Comparison of ENCODE assay signal across 2 cellular contexts in genomic region chr21:43758132-43758619, GRCh38.
A peak's percentile ranks its signal among the peaks of the same experiment; 100 is the strongest.
TF ChIP-seq lines count a peak whose summit lies in the region.

No MANE protein-coding gene starts in this region.

TF ChIP-seq in K562, 482 proteins besides CTCF, POLR2A, EP300 and RAD21:
- no peak for TF ChIP-seq JUNB (CRISPR knock-in tag; conservative IDR thresholded peaks at IDR 0.05)
- TF ChIP-seq POLR2AphosphoS5 (IDR thresholded peaks at IDR 0.05; ENCODE audit: control insufficient read depth, insufficient read depth, low read depth, low read length): 0 out of 2 replicates have a peak, but pooled peaks have one; percentile 15

TF ChIP-seq in WTC11, 78 proteins besides CTCF, POLR2A, EP300 and RAD21:
- no peak for TF ChIP-seq HMGA2 (CRISPR knock-in tag; IDR thresholded peaks at IDR 0.05)
- TF ChIP-seq SMAD4 (CRISPR knock-in tag; IDR thresholded peaks at IDR 0.05): no peak
- TF ChIP-seq OVOL2 (CRISPR knock-in tag; IDR thresholded peaks at IDR 0.05; ENCODE audit: borderline replicate concordance): no peak
- TF ChIP-seq, protein P1, sequence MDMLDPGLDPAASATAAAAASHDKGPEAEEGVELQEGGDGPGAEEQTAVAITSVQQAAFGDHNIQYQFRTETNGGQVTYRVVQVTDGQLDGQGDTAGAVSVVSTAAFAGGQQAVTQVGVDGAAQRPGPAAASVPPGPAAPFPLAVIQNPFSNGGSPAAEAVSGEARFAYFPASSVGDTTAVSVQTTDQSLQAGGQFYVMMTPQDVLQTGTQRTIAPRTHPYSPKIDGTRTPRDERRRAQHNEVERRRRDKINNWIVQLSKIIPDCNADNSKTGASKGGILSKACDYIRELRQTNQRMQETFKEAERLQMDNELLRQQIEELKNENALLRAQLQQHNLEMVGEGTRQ (CRISPR knock-in tag; IDR thresholded peaks at IDR 0.05): no peak
- TF ChIP-seq NFYB (CRISPR knock-in tag; conservative IDR thresholded peaks at IDR 0.05; ENCODE audit: low read depth): no peak
- TF ChIP-seq GTF2I (CRISPR knock-in tag; conservative IDR thresholded peaks at IDR 0.05): no peak
- TF ChIP-seq GRHL2 (CRISPR knock-in tag; IDR thresholded peaks at IDR 0.05; ENCODE audit: insufficient replicate concordance, severe bottlenecking): no peak
- TF ChIP-seq ZBTB21 (CRISPR knock-in tag; IDR thresholded peaks at IDR 0.05; ENCODE audit: borderline replicate concordance): no peak
- TF ChIP-seq, protein P2, sequence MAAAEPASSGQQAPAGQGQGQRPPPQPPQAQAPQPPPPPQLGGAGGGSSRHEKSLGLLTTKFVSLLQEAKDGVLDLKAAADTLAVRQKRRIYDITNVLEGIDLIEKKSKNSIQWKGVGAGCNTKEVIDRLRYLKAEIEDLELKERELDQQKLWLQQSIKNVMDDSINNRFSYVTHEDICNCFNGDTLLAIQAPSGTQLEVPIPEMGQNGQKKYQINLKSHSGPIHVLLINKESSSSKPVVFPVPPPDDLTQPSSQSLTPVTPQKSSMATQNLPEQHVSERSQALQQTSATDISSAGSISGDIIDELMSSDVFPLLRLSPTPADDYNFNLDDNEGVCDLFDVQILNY (CRISPR knock-in tag; IDR thresholded peaks at IDR 0.05): no peak
- TF ChIP-seq TP53 (CRISPR knock-in tag; IDR thresholded peaks at IDR 0.05): no peak
- TF ChIP-seq MXD4 (CRISPR knock-in tag; IDR thresholded peaks at IDR 0.05; ENCODE audit: borderline replicate concordance): no peak
- no peak for TF ChIP-seq PRRX2 (CRISPR knock-in tag; IDR thresholded peaks at IDR 0.05)
TF ChIP-seq in WTC11: peak in this region for 0.
